ENCODE assay signal across 10 cellular contexts in the genomic region with DNA sequence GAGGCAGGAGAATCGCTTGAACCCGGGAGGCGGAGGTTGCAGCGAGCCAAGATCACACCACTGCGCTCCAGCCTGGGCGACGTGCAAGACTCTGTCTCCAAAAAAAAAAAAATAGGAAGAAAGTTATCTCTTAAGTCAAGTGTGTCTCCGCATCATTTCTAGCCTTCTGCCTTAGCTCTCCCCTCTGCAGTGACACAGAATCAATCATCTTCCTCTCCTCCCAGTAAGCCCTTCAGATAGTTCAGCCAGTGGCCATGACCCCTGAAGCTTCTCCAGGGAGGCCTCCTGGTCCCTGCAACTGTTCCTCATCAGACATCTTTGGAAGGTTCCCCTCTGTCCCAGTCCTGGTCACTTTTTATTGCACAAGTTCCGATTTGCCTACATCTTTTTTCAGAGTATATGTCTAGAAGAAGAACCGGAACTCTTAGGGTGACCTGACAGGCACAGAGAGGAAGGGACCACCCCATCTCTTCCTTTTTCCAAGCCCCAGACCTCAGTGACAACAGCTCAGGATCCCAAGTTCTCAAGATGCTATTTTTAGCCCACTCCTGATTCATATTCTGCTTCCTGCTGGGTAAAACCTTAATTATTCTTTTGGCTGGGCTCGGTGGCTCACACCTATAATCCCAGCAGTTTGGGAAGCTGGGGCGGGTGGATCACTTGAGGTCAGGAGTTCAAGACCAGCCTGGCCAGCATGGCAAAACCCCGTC. TPM values are rescaled to one million over a fixed set of nuclear protein-coding genes. Genes with fewer than 3 reads are reported as not detected.
A peak's percentile ranks its signal among the peaks of the same experiment; 100 is the strongest.
DNase-seq lines count a peak whose midpoint lies in the region; ATAC-seq and TF ChIP-seq lines count a peak whose summit lies in the region.
"Had no signal": no experiment of that assay in that cellular context is flagged by ENCODE, and none has a peak within 500 bp of the region (broad histone marks: within the 10 kb centered on the region; RNA-seq: fewer than 3 reads in every experiment).

No MANE protein-coding gene starts in this region.

- peak overlapping the region; percentile 4 for H3K4me3 Mint-ChIP-seq in neural crest cell
- H3K4me3 Mint-ChIP-seq in effector memory CD8-positive, alpha-beta T cell: no peak overlapping the region
- H3K4me3 Mint-ChIP-seq: T-cell had no signal

- no peaks in the 10 kb centered on the region for H3K36me3 ChIP-seq in HEK293 (ENCODE audit: control insufficient read depth in 2 of 2, insufficient read depth in 1 of 2, low read length in 2 of 2)

- H3K4me1 Mint-ChIP-seq in neural crest cell: peaks cover 4% of the 10 kb centered on the region
- no peaks in the 10 kb centered on the region for H3K4me1 Mint-ChIP-seq in effector memory CD8-positive, alpha-beta T cell (ENCODE audit: low read depth in 2 of 2)

- H3K4me1 ChIP-seq in HEK293 (ENCODE audit: control insufficient read depth, insufficient read depth, low read length): no peaks in the 10 kb centered on the region

- no peaks in the 10 kb centered on the region for H3K27me3 Mint-ChIP-seq in neural crest cell (ENCODE audit: low read depth)
- H3K27me3 Mint-ChIP-seq in effector memory CD8-positive, alpha-beta T cell: peaks cover 0 to 2% of the 10 kb centered on the region in 2 donors

- no peak overlapping the region for H3K27ac ChIP-seq in HEK293 (ENCODE audit: extremely low read depth, low read depth, low read length)
- H3K27ac ChIP-seq in coronary artery: peak overlapping the region in 1 of 2 donors; percentile 42

- CTCF ChIA-PET in HEK293 (lab: Yijun Ruan, JAX): interaction anchor here (0.6 to 2.0 kb wide), 5 partner anchors 12 to 148 kb away, joined by 3 to 9 read pairs (median 3); no protein-coding TSS in a partner anchor

- DNase-seq in RPMI7951 (ENCODE audit: low read depth) (peak; percentile 32), fibroblast of the aortic adventitia (ENCODE audit: low read depth) (peak; percentile 11), neural crest cell (ENCODE audit: low read depth, low spot score) (no peak), NCI-H2107 (lab: John Stamatoyannopoulos, UW) (no peak), coronary artery (ENCODE audit: low spot score) (no peak)
- DNase-seq in effector memory CD8-positive, alpha-beta T cell: no peak
- DNase-seq: NCI-H510A treated with DMSO at 0.1 percent for 48 hours, T-cell had no signal

- POLR2A ChIA-PET in HEK293 (lab: Yijun Ruan, JAX): interaction anchor here (1.0 to 1.4 kb wide), 2 partner anchors 18 to 43 kb away, joined by 3 read pairs; a partner anchor contains a TSS

- H3K36me3 Mint-ChIP-seq in neural crest cell (ENCODE audit: low read depth): no peaks in the 10 kb centered on the region
- no peaks in the 10 kb centered on the region for H3K36me3 Mint-ChIP-seq in effector memory CD8-positive, alpha-beta T cell (ENCODE audit: insufficient read depth)
- H3K36me3 Mint-ChIP-seq: T-cell had no signal

- H3K27ac Mint-ChIP-seq in neural crest cell (ENCODE audit: unreplicated experiment): peak overlapping the region; percentile 68
- no peak overlapping the region for H3K27ac Mint-ChIP-seq in effector memory CD8-positive, alpha-beta T cell
- H3K27ac Mint-ChIP-seq: T-cell had no signal

- no peak for ATAC-seq in HG03159 (IDR thresholded peaks at IDR 0.05; ENCODE audit: unreplicated experiment)
- ATAC-seq in effector memory CD8-positive, alpha-beta T cell (replicated peaks): no peak
- ATAC-seq: T-cell had no signal

- no peaks in the 10 kb centered on the region for H3K9me3 ChIP-seq in HEK293 (ENCODE audit: control insufficient read depth, insufficient read depth, low read depth, low read length)

- no peaks in the 10 kb centered on the region for H3K9me3 Mint-ChIP-seq in neural crest cell
- H3K9me3 Mint-ChIP-seq in effector memory CD8-positive, alpha-beta T cell: no peaks in the 10 kb centered on the region
- H3K9me3 Mint-ChIP-seq: T-cell had no signal

- H3K4me3 ChIP-seq in HEK293 (ENCODE audit: low read depth, low read length) (no peak overlapping the region), fibroblast of the aortic adventitia (ENCODE audit: low read depth, low read length) (no peak overlapping the region), coronary artery (no peak overlapping the region)

- no peak for TF ChIP-seq CTCF in HEK293 (tag by site-specific recombination; IDR thresholded peaks at IDR 0.05)
- no peak for TF ChIP-seq CTCF in fibroblast of the aortic adventitia (IDR thresholded peaks at IDR 0.05; ENCODE audit: insufficient read depth, low read length)
- no peak for TF ChIP-seq CTCF in neural crest cell (conservative IDR thresholded peaks at IDR 0.05)
- TF ChIP-seq CTCF in coronary artery (IDR thresholded peaks at IDR 0.05): no peak

TF ChIP-seq in HEK293, 187 proteins besides CTCF, POLR2A, EP300 and RAD21:
- TF ChIP-seq, protein P1, sequence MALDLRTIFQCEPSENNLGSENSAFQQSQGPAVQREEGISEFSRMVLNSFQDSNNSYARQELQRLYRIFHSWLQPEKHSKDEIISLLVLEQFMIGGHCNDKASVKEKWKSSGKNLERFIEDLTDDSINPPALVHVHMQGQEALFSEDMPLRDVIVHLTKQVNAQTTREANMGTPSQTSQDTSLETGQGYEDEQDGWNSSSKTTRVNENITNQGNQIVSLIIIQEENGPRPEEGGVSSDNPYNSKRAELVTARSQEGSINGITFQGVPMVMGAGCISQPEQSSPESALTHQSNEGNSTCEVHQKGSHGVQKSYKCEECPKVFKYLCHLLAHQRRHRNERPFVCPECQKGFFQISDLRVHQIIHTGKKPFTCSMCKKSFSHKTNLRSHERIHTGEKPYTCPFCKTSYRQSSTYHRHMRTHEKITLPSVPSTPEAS (tag by site-specific recombination; IDR thresholded peaks at IDR 0.05): no peak
- no peak for TF ChIP-seq ZNF792 (tag by site-specific recombination; IDR thresholded peaks at IDR 0.05)
- TF ChIP-seq ZNF670 (tag by site-specific recombination; IDR thresholded peaks at IDR 0.05; ENCODE audit: low read depth): no peak
- TF ChIP-seq, protein P2, sequence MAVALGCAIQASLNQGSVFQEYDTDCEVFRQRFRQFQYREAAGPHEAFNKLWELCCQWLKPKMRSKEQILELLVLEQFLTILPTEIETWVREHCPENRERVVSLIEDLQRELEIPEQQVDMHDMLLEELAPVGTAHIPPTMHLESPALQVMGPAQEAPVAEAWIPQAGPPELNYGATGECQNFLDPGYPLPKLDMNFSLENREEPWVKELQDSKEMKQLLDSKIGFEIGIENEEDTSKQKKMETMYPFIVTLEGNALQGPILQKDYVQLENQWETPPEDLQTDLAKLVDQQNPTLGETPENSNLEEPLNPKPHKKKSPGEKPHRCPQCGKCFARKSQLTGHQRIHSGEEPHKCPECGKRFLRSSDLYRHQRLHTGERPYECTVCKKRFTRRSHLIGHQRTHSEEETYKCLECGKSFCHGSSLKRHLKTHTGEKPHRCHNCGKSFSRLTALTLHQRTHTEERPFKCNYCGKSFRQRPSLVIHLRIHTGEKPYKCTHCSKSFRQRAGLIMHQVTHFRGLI (tag by site-specific recombination; IDR thresholded peaks at IDR 0.05): peak; percentile 54; the same call in 1 of the 2 replicates

RNA-seq across cellular contexts. Expression of a gene that starts 6.6 kb away (rescaled TPM):
- total RNA-seq in RPMI7951 (2014; rRNA removed; shearing (Covaris generic)): 49.7 and 60.3 TPM in 2 replicates
- total RNA-seq in fibroblast of the aortic adventitia (ENCODE audit: low replicate concordance) (28.7 and 50.3 TPM in 2 replicates), neural crest cell (80.2 and 80.5 TPM in 2 replicates)

RNA-seq across cellular contexts. Expression of a gene that starts 42.7 kb away (rescaled TPM):
- total RNA-seq in RPMI7951 (2014; rRNA removed; shearing (Covaris generic)): 33.3 and 34.8 TPM in 2 replicates
- total RNA-seq in fibroblast of the aortic adventitia (ENCODE audit: low replicate concordance) (35.2 and 40.7 TPM in 2 replicates), neural crest cell (123 and 126 TPM in 2 replicates)

RNA-seq across cellular contexts. Expression of a gene that starts 58.6 kb away (rescaled TPM):
- not detected in 2 replicates for total RNA-seq in RPMI7951 (2014; rRNA removed; shearing (Covaris generic))
- not detected in 2 replicates for total RNA-seq in fibroblast of the aortic adventitia (ENCODE audit: low replicate concordance)
- total RNA-seq in neural crest cell: not detected in 2 replicates
- total RNA-seq: T-cell had no signal

Comparison
In these comparisons a context has a peak if more than half of its experiments do, and no peak if none do; other contexts are left out.
1. DNase-seq: peak in RPMI7951 (single experiment) and fibroblast of the aortic adventitia (single experiment); none in neural crest cell (single experiment), NCI-H2107 (single experiment), coronary artery (single experiment) and effector memory CD8-positive, alpha-beta T cell (0 of 3).